1 cellular context compared by ENCODE assay signal in genomic region chr2:72810165-72810564, GRCh38.
TF ChIP-seq lines count a peak whose summit lies in the region.

No MANE protein-coding gene starts in this region.

TF ChIP-seq in HEK293, 187 proteins besides CTCF, POLR2A, EP300 and RAD21 (continued from another document):
- no peak for TF ChIP-seq PBX3 (CRISPR knock-in tag; IDR thresholded peaks at IDR 0.05)
- TF ChIP-seq ZNF777 (tag by site-specific recombination; IDR thresholded peaks at IDR 0.05; ENCODE audit: borderline replicate concordance), result no peak
- no peak for TF ChIP-seq ZBTB6 (tag by site-specific recombination; IDR thresholded peaks at IDR 0.05)
- TF ChIP-seq ZNF521 (tag by site-specific recombination; IDR thresholded peaks at IDR 0.05), result no peak
- no peak for TF ChIP-seq ZNF596 (tag by site-specific recombination; IDR thresholded peaks at IDR 0.05)
- TF ChIP-seq SP2 (tag by site-specific recombination; IDR thresholded peaks at IDR 0.05), result no peak
- TF ChIP-seq TSHZ1 (tag by site-specific recombination; IDR thresholded peaks at IDR 0.05; ENCODE audit: borderline replicate concordance), result no peak; the same call in 1 of the 2 replicates
- TF ChIP-seq ZNF423 (tag by site-specific recombination; IDR thresholded peaks at IDR 0.05), result no peak
- TF ChIP-seq ZNF639 (tag by site-specific recombination; IDR thresholded peaks at IDR 0.05), result no peak
- TF ChIP-seq WT1 (tag by site-specific recombination; IDR thresholded peaks at IDR 0.05), result no peak
- TF ChIP-seq ZNF280D (tag by site-specific recombination; IDR thresholded peaks at IDR 0.05), result no peak
- TF ChIP-seq ZNF350 (tag by site-specific recombination; IDR thresholded peaks at IDR 0.05), result no peak
- TF ChIP-seq ZNF155 (tag by site-specific recombination; IDR thresholded peaks at IDR 0.05), result no peak
- peak; percentile 76; the same call in 1 of the 2 replicates for TF ChIP-seq ZNF19 (tag by site-specific recombination; IDR thresholded peaks at IDR 0.05; ENCODE audit: low read depth)
- TF ChIP-seq ZNF48 (tag by site-specific recombination; IDR thresholded peaks at IDR 0.05), result no peak
- 0 out of 2 replicates have a peak, but pooled peaks have one; percentile 48 for TF ChIP-seq ZNF791 (tag by site-specific recombination; IDR thresholded peaks at IDR 0.05)
- TF ChIP-seq GLI4 (tag by site-specific recombination; IDR thresholded peaks at IDR 0.05), result no peak
- TF ChIP-seq ZNF610 (tag by site-specific recombination; IDR thresholded peaks at IDR 0.05; ENCODE audit: borderline replicate concordance), result no peak
- TF ChIP-seq PRDM6 (tag by site-specific recombination; IDR thresholded peaks at IDR 0.05), result no peak
- TF ChIP-seq ZBTB1 (tag by site-specific recombination; IDR thresholded peaks at IDR 0.05), result no peak
- TF ChIP-seq KLF17 (tag by site-specific recombination; IDR thresholded peaks at IDR 0.05), result no peak
- TF ChIP-seq ZNF654 (tag by site-specific recombination; IDR thresholded peaks at IDR 0.05; ENCODE audit: low read depth), result peak; percentile 34
- TF ChIP-seq ZNF792 (tag by site-specific recombination; IDR thresholded peaks at IDR 0.05), result no peak
- no peak for TF ChIP-seq ZFP41 (tag by site-specific recombination; IDR thresholded peaks at IDR 0.05; ENCODE audit: borderline replicate concordance)
- no peak for TF ChIP-seq EGR2 (tag by site-specific recombination; IDR thresholded peaks at IDR 0.05; ENCODE audit: low read depth)
- TF ChIP-seq ZNF121 (tag by site-specific recombination; IDR thresholded peaks at IDR 0.05), result no peak
- peak; percentile 90; the same call in 1 of the 2 replicates for TF ChIP-seq ZNF292 (tag by site-specific recombination; IDR thresholded peaks at IDR 0.05; ENCODE audit: borderline replicate concordance, low read depth)
- TF ChIP-seq ZNF76 (tag by site-specific recombination; IDR thresholded peaks at IDR 0.05; ENCODE audit: borderline replicate concordance, low read depth), result no peak
- TF ChIP-seq PRDM1 (tag by site-specific recombination; IDR thresholded peaks at IDR 0.05), result no peak
- no peak for TF ChIP-seq ZNF221 (tag by site-specific recombination; IDR thresholded peaks at IDR 0.05; ENCODE audit: borderline replicate concordance)
- TF ChIP-seq ZNF362 (tag by site-specific recombination; IDR thresholded peaks at IDR 0.05), result no peak
- no peak for TF ChIP-seq ZNF585B (tag by site-specific recombination; IDR thresholded peaks at IDR 0.05)
- peak; percentile 86 for TF ChIP-seq ZXDB (tag by site-specific recombination; IDR thresholded peaks at IDR 0.05)
- no peak for TF ChIP-seq ZNF670 (tag by site-specific recombination; IDR thresholded peaks at IDR 0.05; ENCODE audit: low read depth)
- TF ChIP-seq INSM2 (tag by site-specific recombination; IDR thresholded peaks at IDR 0.05), result no peak
- TF ChIP-seq ZNF571 (tag by site-specific recombination; IDR thresholded peaks at IDR 0.05), result no peak
- no peak for TF ChIP-seq TCF7L2 (IDR thresholded peaks at IDR 0.05; ENCODE audit: borderline replicate concordance, low read depth, low read length)
- no peak for TF ChIP-seq ZNF157 (tag by site-specific recombination; IDR thresholded peaks at IDR 0.05)
- TF ChIP-seq KLF8 (tag by site-specific recombination; IDR thresholded peaks at IDR 0.05), result no peak
- no peak for TF ChIP-seq SCRT1 (tag by site-specific recombination; IDR thresholded peaks at IDR 0.05; ENCODE audit: borderline replicate concordance)
- TF ChIP-seq OSR2 (tag by site-specific recombination; IDR thresholded peaks at IDR 0.05), result no peak
- peak; percentile 58; the same call in 1 of the 2 replicates for TF ChIP-seq ZNF580 (tag by site-specific recombination; IDR thresholded peaks at IDR 0.05)
- TF ChIP-seq ZNF324 (tag by site-specific recombination; IDR thresholded peaks at IDR 0.05), result no peak
- no peak for TF ChIP-seq ZNF37A (tag by site-specific recombination; IDR thresholded peaks at IDR 0.05)
- no peak for TF ChIP-seq ZNF677 (tag by site-specific recombination; IDR thresholded peaks at IDR 0.05)
- TF ChIP-seq KLF9 (tag by site-specific recombination; IDR thresholded peaks at IDR 0.05; ENCODE audit: low read depth), result no peak
- TF ChIP-seq FEZF1 (tag by site-specific recombination; IDR thresholded peaks at IDR 0.05), result no peak
- TF ChIP-seq ZNF624 (tag by site-specific recombination; IDR thresholded peaks at IDR 0.05), result no peak
- no peak for TF ChIP-seq ZBTB48 (tag by site-specific recombination; IDR thresholded peaks at IDR 0.05)
